Comparison of ENCODE assay signal across 10 cellular contexts in the genomic region with DNA sequence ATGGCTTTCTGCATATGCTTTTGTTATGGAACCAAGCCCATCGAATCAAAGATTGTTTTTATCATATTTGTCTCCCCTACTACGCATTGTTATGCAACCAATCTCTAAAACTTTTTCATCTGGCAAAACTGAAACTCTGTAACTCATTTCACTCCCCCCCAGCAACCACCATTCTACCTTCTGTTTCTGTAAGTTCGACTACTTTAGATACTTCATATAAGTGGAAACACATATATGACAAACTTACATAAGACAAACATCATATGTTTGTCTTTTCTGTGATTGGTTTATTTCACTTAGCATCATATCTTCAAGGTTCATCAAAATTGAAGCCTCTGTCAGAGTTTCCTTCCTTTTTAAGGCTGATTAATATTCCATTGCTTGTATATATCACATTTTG.
"Had no signal": no experiment of that assay in that cellular context is flagged by ENCODE, and none has a peak within 500 bp of the region (broad histone marks: within the 10 kb centered on the region; RNA-seq: fewer than 3 reads in every experiment).

No MANE protein-coding gene starts in this region.

- H3K4me3 ChIP-seq: GM23248 had no signal

- H3K27ac ChIP-seq: GM23248, HL-60, KMS-11 had no signal

- H3K4me2 ChIP-seq: KMS-11 had no signal

- H3K27me3 Mint-ChIP-seq: IgD-negative memory B cell had no signal

- H2AFZ ChIP-seq: GM23248 had no signal

- DNase-seq: GM23248, H9, HCEC 1CT, KBM-7 had no signal

- FAIRE-seq: H1, H54, HepG2 had no signal

- H3K9ac ChIP-seq: GM23248, KMS-11 had no signal

- H3K4me3 Mint-ChIP-seq: H9, IgD-negative memory B cell had no signal

- H3K9me3 Mint-ChIP-seq: H9 had no signal

- H3K27ac Mint-ChIP-seq: IgD-negative memory B cell had no signal

- ATAC-seq: HepG2 had no signal
